ENCODE assay signal across 16 cellular contexts in genomic region chr9:124569942-124570341, GRCh38.
DNase-seq lines count a peak whose midpoint lies in the region; FAIRE-seq and TF ChIP-seq lines count a peak whose summit lies in the region.
"Had no signal": no experiment of that assay in that cellular context is flagged by ENCODE, and none has a peak within 500 bp of the region (broad histone marks: within the 10 kb centered on the region; RNA-seq: fewer than 3 reads in every experiment).

No MANE protein-coding gene starts in this region.

- H3K79me2 ChIP-seq in H1 (ENCODE audit: control insufficient read depth in 1 of 2, insufficient read depth in 2 of 2, low read length in 2 of 2): peaks cover 5 to 79% of the 10 kb centered on the region in 2 experiments; a peak in 3 of 4 replicates
- H3K79me2 ChIP-seq in neural progenitor cell (ENCODE audit: low read depth): peaks cover 97% of the 10 kb centered on the region

- no peak overlapping the region for H3K4me2 ChIP-seq in H1 (ENCODE audit: insufficient read depth in 1 of 2, low read depth in 2 of 2, low read length in 2 of 2)
- H3K4me2 ChIP-seq in neural progenitor cell: no peak overlapping the region
- H3K4me2 ChIP-seq: KMS-11 had no signal

- TF ChIP-seq CTCF in Caco-2 (IDR thresholded peaks at IDR 0.05; ENCODE audit: insufficient read depth in 1 of 2, low read depth in 1 of 2, low read length in 1 of 2, severe bottlenecking in 1 of 2, unreplicated experiment in 1 of 2) (no peak), H1 (IDR thresholded peaks at IDR 0.05; ENCODE audit: control extremely low read depth in 1 of 3, insufficient read depth in 1 of 3, low read depth in 1 of 3, low read length in 3 of 3) (no peak), neural progenitor cell (IDR thresholded peaks at IDR 0.05) (no peak), tibial nerve (IDR thresholded peaks at IDR 0.05) (no peak)

- TF ChIP-seq POLR2A in H1 (IDR thresholded peaks at IDR 0.05; ENCODE audit: control extremely low read depth in 1 of 2, low read depth in 2 of 2, low read length in 2 of 2): no peak
- no peak for TF ChIP-seq POLR2A in tibial nerve (IDR thresholded peaks at IDR 0.05)

- H2BK12ac ChIP-seq in H1 (ENCODE audit: low read depth, low read length): no peak overlapping the region

- H3K9me3 ChIP-seq in Caco-2 (no peaks in the 10 kb centered on the region), HUES6 (ENCODE audit: control insufficient read depth, insufficient read depth, low read depth, low read length) (no peaks in the 10 kb centered on the region), H1 (ENCODE audit: insufficient read depth in 2 of 2, low read depth in 1 of 2, low read length in 1 of 2) (no peaks in the 10 kb centered on the region), neural progenitor cell (ENCODE audit: low read depth) (no peaks in the 10 kb centered on the region), tibial nerve (no peaks in the 10 kb centered on the region)

- H3K4me1 ChIP-seq in Caco-2 (peaks cover 40% of the 10 kb centered on the region), HUES6 (ENCODE audit: control insufficient read depth, insufficient read depth, low read length) (peaks cover 26% of the 10 kb centered on the region), H1 (replicated peaks in 1 of 4; ENCODE audit: control insufficient read depth in 3 of 4, insufficient read depth in 4 of 4, low read length in 3 of 4) (peaks cover 5 to 15% (median 11%) of the 10 kb centered on the region in 4 experiments; a peak in 5 of 7 replicates), neural progenitor cell (peaks cover 31% of the 10 kb centered on the region), tibial nerve (no peaks in the 10 kb centered on the region)

- no peaks in the 10 kb centered on the region; the same call in 1 of the 2 replicates for H3K23me2 ChIP-seq in H1 (ENCODE audit: low read depth, low read length)

- 87% methylated on average over 2 of the region's 2 CpGs; no CpG with 5 or more reads in 1 of the 2 experiments for WGBS in H1 (ENCODE audit: extremely low coverage in 1 of 2, insufficient coverage in 1 of 2, insufficient read length in 1 of 2, insufficient replicate concordance in 2 of 2, low coverage in 1 of 2, low lambda C conversion rate in 2 of 2, missing lambda C conversion rate in 1 of 2), 2 experiments
- 79 to 84% methylated on average over 2 of the region's 2 CpGs for WGBS in tibial nerve, 2 donors

- no peak overlapping the region for H3K56ac ChIP-seq in H1 (replicated peaks; ENCODE audit: insufficient read length, low read depth, low read length)

- H3K79me1 ChIP-seq in H1 (ENCODE audit: low read depth, low read length): peaks cover 3% of the 10 kb centered on the region; the same call in 1 of the 2 replicates

- H3K18ac ChIP-seq in H1 (ENCODE audit: extremely low read depth, low read length): no peak overlapping the region

- H3K27ac ChIP-seq in HUES6 (ENCODE audit: low read depth, low read length) (peak overlapping the region; percentile 13; the same call in 1 of the 2 replicates), H1 (ENCODE audit: low read depth, low read length) (peak overlapping the region; percentile 32; the same call in 1 of the 2 replicates), neural progenitor cell (peak overlapping the region; percentile 74), tibial nerve (no peak overlapping the region)
- H3K27ac ChIP-seq: KMS-11 had no signal

- H4K8ac ChIP-seq in H1 (ENCODE audit: extremely low read depth, insufficient read depth, low read length): no peak overlapping the region

- no peak overlapping the region for H3K14ac ChIP-seq in H1 (ENCODE audit: insufficient read length)

- H2BK5ac ChIP-seq in H1 (ENCODE audit: low read depth, low read length): no peak overlapping the region

- intact Hi-C loops in Caco-2 (cut with micrococcal nuclease; ENCODE audit: unreplicated experiment): loop anchor here (2.0 kb wide), 1 partner anchor 25 kb away; no protein-coding TSS in a partner anchor

- H3K9me3 Mint-ChIP-seq in Caco-2 (ENCODE audit: unreplicated experiment): no peaks in the 10 kb centered on the region
- H3K9me3 Mint-ChIP-seq in neural progenitor cell: peaks cover 2% of the 10 kb centered on the region

- H3F3A ChIP-seq in neural progenitor cell (ENCODE audit: low read depth): peaks cover 9% of the 10 kb centered on the region

- no peak overlapping the region for H2AK5ac ChIP-seq in H1 (ENCODE audit: low read depth, low read length)

- H2AFZ ChIP-seq in H1 (ENCODE audit: low read length) (no peak overlapping the region), neural progenitor cell (replicated peaks) (no peak overlapping the region)

- no peak overlapping the region for H3K4ac ChIP-seq in H1 (replicated peaks; ENCODE audit: insufficient read length, low read depth, low read length)

- H3K27me3 Mint-ChIP-seq in Caco-2 (ENCODE audit: insufficient read depth, unreplicated experiment) (no peaks in the 10 kb centered on the region), neural progenitor cell (ENCODE audit: insufficient read depth, low read depth) (peaks cover 2% of the 10 kb centered on the region)

- no peak overlapping the region for H4K91ac ChIP-seq in H1 (replicated peaks; ENCODE audit: insufficient read length, low read length)

- H3K4me3 ChIP-seq in Caco-2 (ENCODE audit: low read depth, low read length): no peak overlapping the region
- no peak overlapping the region for H3K4me3 ChIP-seq in HUES6 (ENCODE audit: low read depth, low read length)
- H3K4me3 ChIP-seq in H1 (ENCODE audit: extremely low read depth in 1 of 4, insufficient read depth in 2 of 4, low read depth in 3 of 4, low read length in 4 of 4): no peak overlapping the region
- H3K4me3 ChIP-seq in neural progenitor cell: no peak overlapping the region
- H3K4me3 ChIP-seq in tibial nerve: no peak overlapping the region

- CTCF ChIA-PET in Caco-2 (lab: Charles Lee): interaction anchor here (0.9 kb wide), 2 partner anchors 19 to 33 kb away, joined by 3 read pairs; no protein-coding TSS in a partner anchor
- CTCF ChIA-PET in H1 (lab: Charles Lee; ENCODE audit: partially characterized antibody): interaction anchor here (0.6 to 3.5 kb wide), 5 partner anchors 17 to 588 kb away, joined by 3 to 17 read pairs (median 3); no protein-coding TSS in a partner anchor

- TF ChIP-seq EP300 in H1 (IDR thresholded peaks at IDR 0.05; ENCODE audit: borderline replicate concordance in 1 of 2, low read depth in 2 of 2, low read length in 2 of 2) (no peak), tibial nerve (IDR thresholded peaks at IDR 0.05) (no peak)

- H3K36me3 Mint-ChIP-seq in Caco-2 (ENCODE audit: insufficient read depth, unreplicated experiment): peaks cover 11% of the 10 kb centered on the region
- H3K36me3 Mint-ChIP-seq in neural progenitor cell: peaks cover 14% of the 10 kb centered on the region

- H2BK15ac ChIP-seq in H1 (ENCODE audit: low read length): no peak overlapping the region

- no peak overlapping the region for H3K23ac ChIP-seq in H1 (ENCODE audit: insufficient read length)

- POLR2A ChIA-PET in Caco-2 (lab: Charles Lee) (no interaction called here), H1 (lab: Charles Lee; ENCODE audit: partially characterized antibody) (interaction anchor here (0.9 to 1.3 kb wide), 2 partner anchors 13 to 24 kb away, joined by 3 read pairs; no protein-coding TSS in a partner anchor)

- H3K36me3 ChIP-seq in Caco-2 (ENCODE audit: control insufficient read depth, insufficient read depth, low read length) (no peaks in the 10 kb centered on the region), HUES6 (ENCODE audit: control insufficient read depth, insufficient read depth, low read length) (no peaks in the 10 kb centered on the region), H1 (ENCODE audit: control insufficient read depth in 2 of 4, insufficient read depth in 4 of 4, low read length in 3 of 4) (no peaks in the 10 kb centered on the region), neural progenitor cell (no peaks in the 10 kb centered on the region), tibial nerve (no peaks in the 10 kb centered on the region)

- H3K27me3 ChIP-seq in Caco-2 (replicated peaks; ENCODE audit: control insufficient read depth, insufficient read depth, low read length): no peaks in the 10 kb centered on the region
- H3K27me3 ChIP-seq in HUES6 (ENCODE audit: control insufficient read depth, insufficient read depth, low read length): no peaks in the 10 kb centered on the region
- H3K27me3 ChIP-seq in H1 (replicated peaks in 1 of 4; ENCODE audit: control insufficient read depth in 3 of 4, extremely low read depth in 1 of 4, insufficient read depth in 3 of 4, low read length in 3 of 4): no peaks in the 10 kb centered on the region
- no peaks in the 10 kb centered on the region for H3K27me3 ChIP-seq in neural progenitor cell
- no peaks in the 10 kb centered on the region for H3K27me3 ChIP-seq in tibial nerve

- H3K4me1 Mint-ChIP-seq in Caco-2 (ENCODE audit: low read depth, unreplicated experiment) (peaks cover 46% of the 10 kb centered on the region), neural progenitor cell (peaks cover 19% of the 10 kb centered on the region)

- DNase-seq in Caco-2: peak in 1 of 2 experiments; percentile 29
- DNase-seq in H1 (ENCODE audit: low read depth in 1 of 2, low spot score in 2 of 2): no peak
- no peak for DNase-seq in neural progenitor cell (ENCODE audit: low spot score)
- no peak for DNase-seq in NCI-H146 treated with DMSO at 0.1 percent for 48 hours (lab: John Stamatoyannopoulos, UW; ENCODE audit: unreplicated experiment)
- no peak for DNase-seq in NCI-H510A (lab: John Stamatoyannopoulos, UW)
- DNase-seq in tibial nerve (ENCODE audit: low spot score in 2 of 2): no peak
- DNase-seq: C1 segment of cervical spinal cord, HCEC 1CT, NCI-H1048, NCI-H1436 treated with DMSO at 0.1 percent for 48 hours, NCI-H2081, NCI-H510A treated with DMSO at 0.1 percent for 48 hours had no signal

- no peak for TF ChIP-seq RAD21 in H1 (IDR thresholded peaks at IDR 0.05 in 1 of 2, conservative IDR thresholded peaks at IDR 0.05 in 1 of 2; ENCODE audit: low read depth in 2 of 2, low read length in 2 of 2)

- peak overlapping the region; percentile 26 for H3K4me3 Mint-ChIP-seq in Caco-2 (ENCODE audit: unreplicated experiment)
- H3K4me3 Mint-ChIP-seq in neural progenitor cell: no peak overlapping the region

- no peak for FAIRE-seq in H1 (lab: Jason Lieb, UNC)
- FAIRE-seq: A204.1, GM19239 had no signal

- peak overlapping the region; percentile 88 for H3K27ac Mint-ChIP-seq in Caco-2 (ENCODE audit: unreplicated experiment)
- peak overlapping the region; percentile 40 for H3K27ac Mint-ChIP-seq in neural progenitor cell

- no peak overlapping the region for H4K5ac ChIP-seq in H1 (ENCODE audit: insufficient read length, low read depth, low read length)

- H2BK20ac ChIP-seq in H1 (ENCODE audit: low read length): no peak overlapping the region

- H3K9ac ChIP-seq in HUES6 (ENCODE audit: low read length) (no peak overlapping the region), H1 (replicated peaks in 1 of 4; ENCODE audit: extremely low read depth in 1 of 4, low read depth in 3 of 4, low read length in 3 of 4) (no peak overlapping the region), neural progenitor cell (no peak overlapping the region)
- H3K9ac ChIP-seq: KMS-11 had no signal

- H4K20me1 ChIP-seq in H1 (replicated peaks in 1 of 2; ENCODE audit: control insufficient read depth in 1 of 2, insufficient read depth in 2 of 2, low read length in 2 of 2) (no peaks in the 10 kb centered on the region), neural progenitor cell (ENCODE audit: low read depth) (peaks cover 59% of the 10 kb centered on the region)

- no peak overlapping the region for H2BK120ac ChIP-seq in H1 (replicated peaks; ENCODE audit: low read depth, low read length)

- BruUV-seq in Caco-2 (replicated peaks; lab: Mats Ljungman, UMichigan): no TSS peak

Comparison
In these comparisons a context has a peak if more than half of its experiments do, and no peak if none do; other contexts are left out.
1. H3K27ac ChIP-seq: peak in HUES6 (single experiment), H1 (single experiment) and neural progenitor cell (single experiment); none in tibial nerve (0 of 4).